10 cellular contexts compared by ENCODE assay signal in the genomic region with DNA sequence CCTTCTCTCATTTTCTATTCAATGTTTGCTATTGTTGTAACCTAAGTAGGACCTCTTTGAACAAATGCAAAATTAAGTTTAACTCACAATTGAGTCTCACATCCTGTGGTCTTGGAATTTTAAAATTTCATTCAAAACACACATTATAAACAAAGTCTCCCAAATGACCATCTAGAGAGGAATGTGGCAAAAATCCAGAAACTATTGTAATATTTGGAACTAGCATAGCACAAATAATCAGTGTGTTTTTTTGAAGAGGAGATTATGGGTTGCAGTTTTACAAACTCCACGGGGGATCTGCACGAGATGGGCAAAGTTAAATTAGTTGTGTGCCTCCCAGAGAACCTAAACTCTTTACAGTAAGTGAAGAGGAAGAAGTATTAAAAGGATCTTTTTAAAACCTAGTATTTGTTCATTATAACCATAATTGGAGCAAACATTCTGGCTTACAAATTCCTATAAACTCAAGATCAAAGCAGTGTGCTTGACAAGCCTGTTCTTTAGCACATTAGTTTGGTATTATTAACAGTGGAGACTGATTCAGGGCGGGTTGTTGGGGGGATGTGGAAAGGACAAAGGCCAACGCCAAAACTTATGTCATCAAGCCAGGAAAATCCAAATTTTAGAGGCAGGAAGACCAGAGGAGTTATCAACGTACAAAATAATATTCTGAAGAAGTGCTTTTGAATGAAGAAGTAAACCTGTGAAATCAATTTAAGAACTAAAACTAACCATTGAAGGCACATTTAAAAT. TPM values are rescaled to one million over a fixed set of nuclear protein-coding genes. Genes with fewer than 3 reads are reported as not detected.
A peak's percentile ranks its signal among the peaks of the same experiment; 100 is the strongest.
DNase-seq lines count a peak whose midpoint lies in the region; FAIRE-seq and TF ChIP-seq lines count a peak whose summit lies in the region.
"Had no signal": no experiment of that assay in that cellular context is flagged by ENCODE, and none has a peak within 500 bp of the region (broad histone marks: within the 10 kb centered on the region; RNA-seq: fewer than 3 reads in every experiment).

No MANE protein-coding gene starts in this region.

- no peak overlapping the region for H3K9ac ChIP-seq in smooth muscle cell (ENCODE audit: low read depth)

- H3K9me3 ChIP-seq in smooth muscle cell (replicated peaks; ENCODE audit: low read depth): no peaks in the 10 kb centered on the region

- no peak overlapping the region for H3K4me3 Mint-ChIP-seq in activated naive CD4-positive, alpha-beta T cell treated with anti-CD3 and anti-CD28 coated beads for 36 hours
- H3K4me3 Mint-ChIP-seq: B cell had no signal

- no peak overlapping the region for H3K27ac Mint-ChIP-seq in activated naive CD4-positive, alpha-beta T cell treated with anti-CD3 and anti-CD28 coated beads for 36 hours
- H3K27ac Mint-ChIP-seq: B cell had no signal

- intact Hi-C loops in activated naive CD4-positive, alpha-beta T cell treated with anti-CD3 and anti-CD28 coated beads for 36 hours (cut with micrococcal nuclease): no loop called here

- H3F3A ChIP-seq in smooth muscle cell (ENCODE audit: low read depth): no peaks in the 10 kb centered on the region

- H3K36me3 Mint-ChIP-seq in activated naive CD4-positive, alpha-beta T cell treated with anti-CD3 and anti-CD28 coated beads for 36 hours (ENCODE audit: low read depth): no peaks in the 10 kb centered on the region

- no peak overlapping the region for H3K27ac ChIP-seq in smooth muscle cell (ENCODE audit: low read depth)

- H3K4me1 ChIP-seq in smooth muscle cell (ENCODE audit: low read depth): peaks cover 13% of the 10 kb centered on the region

- H2AFZ ChIP-seq in smooth muscle cell (ENCODE audit: low read depth): peak overlapping the region; percentile 60

- peak overlapping the region; percentile 55 for H3K4me2 ChIP-seq in smooth muscle cell

- CTCF ChIA-PET in activated naive CD4-positive, alpha-beta T cell treated with anti-CD3 and anti-CD28 coated beads for 36 hours (lab: Charles Lee): interaction anchor here (1.2 kb wide), 1 partner anchor 21 kb away, joined by 3 read pairs; no protein-coding TSS in a partner anchor

- no peaks in the 10 kb centered on the region for H3K79me2 ChIP-seq in smooth muscle cell (ENCODE audit: low read depth)

- H3K4me3 ChIP-seq in smooth muscle cell: no peak overlapping the region

- H3K36me3 ChIP-seq in smooth muscle cell (ENCODE audit: low read depth): no peaks in the 10 kb centered on the region

- FAIRE-seq in endometrium (lab: Jason Lieb, UNC): peak; percentile 82

- DNase-seq in activated CD8-positive, alpha-beta memory T cell treated with anti-CD3 and anti-CD28 coated beads, Interleukin-2, amount 50 U/mL, for 48 hours: peak; percentile 22
- DNase-seq in activated CD8-positive, alpha-beta memory T cell treated with anti-CD3 and anti-CD28 coated beads for 24 hours: no peak
- DNase-seq in smooth muscle cell (lab: John Stamatoyannopoulos, UW; ENCODE audit: unreplicated experiment) (no peak), kidney tubule cell (ENCODE audit: low spot score) (no peak), OCI-M2 (lab: John Stamatoyannopoulos, UW; ENCODE audit: unreplicated experiment) (no peak)
- no peak for DNase-seq in activated naive CD4-positive, alpha-beta T cell treated with anti-CD3 and anti-CD28 coated beads for 36 hours
- DNase-seq: T-helper 9 cell had no signal

- TF ChIP-seq CTCF in smooth muscle cell (IDR thresholded peaks at IDR 0.05; ENCODE audit: borderline replicate concordance, insufficient read depth, poor library complexity, severe bottlenecking): no peak

- peaks cover 13% of the 10 kb centered on the region for H3K4me1 Mint-ChIP-seq in activated naive CD4-positive, alpha-beta T cell treated with anti-CD3 and anti-CD28 coated beads for 36 hours (ENCODE audit: low read depth)

- 23% methylated on average over 5 of the region's 5 CpGs for WGBS in smooth muscle cell (ENCODE audit: low lambda C conversion rate)

- no peaks in the 10 kb centered on the region for H3K27me3 ChIP-seq in smooth muscle cell (ENCODE audit: low read depth)

- peaks cover 4% of the 10 kb centered on the region for H3K27me3 Mint-ChIP-seq in activated naive CD4-positive, alpha-beta T cell treated with anti-CD3 and anti-CD28 coated beads for 36 hours (ENCODE audit: low read depth)
- H3K27me3 Mint-ChIP-seq: B cell had no signal

- H4K20me1 ChIP-seq in smooth muscle cell (ENCODE audit: low read depth): no peaks in the 10 kb centered on the region

- no peaks in the 10 kb centered on the region for H3K9me3 Mint-ChIP-seq in activated naive CD4-positive, alpha-beta T cell treated with anti-CD3 and anti-CD28 coated beads for 36 hours

TF ChIP-seq in PFSK-1, 5 proteins besides CTCF, POLR2A, EP300 and RAD21:
- TF ChIP-seq, protein P1, sequence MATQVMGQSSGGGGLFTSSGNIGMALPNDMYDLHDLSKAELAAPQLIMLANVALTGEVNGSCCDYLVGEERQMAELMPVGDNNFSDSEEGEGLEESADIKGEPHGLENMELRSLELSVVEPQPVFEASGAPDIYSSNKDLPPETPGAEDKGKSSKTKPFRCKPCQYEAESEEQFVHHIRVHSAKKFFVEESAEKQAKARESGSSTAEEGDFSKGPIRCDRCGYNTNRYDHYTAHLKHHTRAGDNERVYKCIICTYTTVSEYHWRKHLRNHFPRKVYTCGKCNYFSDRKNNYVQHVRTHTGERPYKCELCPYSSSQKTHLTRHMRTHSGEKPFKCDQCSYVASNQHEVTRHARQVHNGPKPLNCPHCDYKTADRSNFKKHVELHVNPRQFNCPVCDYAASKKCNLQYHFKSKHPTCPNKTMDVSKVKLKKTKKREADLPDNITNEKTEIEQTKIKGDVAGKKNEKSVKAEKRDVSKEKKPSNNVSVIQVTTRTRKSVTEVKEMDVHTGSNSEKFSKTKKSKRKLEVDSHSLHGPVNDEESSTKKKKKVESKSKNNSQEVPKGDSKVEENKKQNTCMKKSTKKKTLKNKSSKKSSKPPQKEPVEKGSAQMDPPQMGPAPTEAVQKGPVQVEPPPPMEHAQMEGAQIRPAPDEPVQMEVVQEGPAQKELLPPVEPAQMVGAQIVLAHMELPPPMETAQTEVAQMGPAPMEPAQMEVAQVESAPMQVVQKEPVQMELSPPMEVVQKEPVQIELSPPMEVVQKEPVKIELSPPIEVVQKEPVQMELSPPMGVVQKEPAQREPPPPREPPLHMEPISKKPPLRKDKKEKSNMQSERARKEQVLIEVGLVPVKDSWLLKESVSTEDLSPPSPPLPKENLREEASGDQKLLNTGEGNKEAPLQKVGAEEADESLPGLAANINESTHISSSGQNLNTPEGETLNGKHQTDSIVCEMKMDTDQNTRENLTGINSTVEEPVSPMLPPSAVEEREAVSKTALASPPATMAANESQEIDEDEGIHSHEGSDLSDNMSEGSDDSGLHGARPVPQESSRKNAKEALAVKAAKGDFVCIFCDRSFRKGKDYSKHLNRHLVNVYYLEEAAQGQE (IDR thresholded peaks at IDR 0.05; ENCODE audit: insufficient read depth in 1 of 2, low read depth in 2 of 2, low read length in 2 of 2): no peak
- TF ChIP-seq FOXP2 (optimal IDR thresholded peaks at IDR 0.05; ENCODE audit: borderline replicate concordance, extremely low read depth, extremely low read length, insufficient read depth): no peak
- 0 out of 2 replicates have a peak, but pooled peaks have one; percentile 13 for TF ChIP-seq TAF1 (IDR thresholded peaks at IDR 0.05; ENCODE audit: borderline replicate concordance, insufficient read depth, low read length)
- TF ChIP-seq SIN3A (IDR thresholded peaks at IDR 0.05; ENCODE audit: borderline replicate concordance, insufficient read depth, low read length): no peak
- TF ChIP-seq POLR2AphosphoS5 (IDR thresholded peaks at IDR 0.05; ENCODE audit: low read depth, low read length): no peak
TF ChIP-seq in PFSK-1: peak in this region for 1.

RNA-seq across cellular contexts. Expression of gene RBPJ, which starts 22.4 kb away (rescaled TPM):
- 18.4 TPM for polyA plus RNA-seq in PFSK-1 (2012; ENCODE audit: insufficient read length, low read depth)
- 96.9 and 183 TPM in 2 replicates for total RNA-seq in smooth muscle cell
- 135 and 137 TPM in 2 replicates for polyA plus RNA-seq in smooth muscle cell
- total RNA-seq in activated naive CD4-positive, alpha-beta T cell treated with anti-CD3 and anti-CD28 coated beads for 36 hours: 100 to 1,000 TPM; 114 to 118 TPM
